8 cellular contexts compared by ENCODE assay signal in genomic region chr7:22723171-22723601, GRCh38. TPM values are rescaled to one million over a fixed set of nuclear protein-coding genes. Genes with fewer than 3 reads are reported as not detected.
A peak's percentile ranks its signal among the peaks of the same experiment; 100 is the strongest.
DNase-seq lines count a peak whose midpoint lies in the region; ATAC-seq and TF ChIP-seq lines count a peak whose summit lies in the region.

No MANE protein-coding gene starts in this region.

- H3K27me3 Mint-ChIP-seq in stimulated activated naive CD8-positive, alpha-beta T cell treated with anti-CD3 and anti-CD28 coated beads, Interleukin-15, Interleukin-2, amounts not matched to agents 100 ng/mL and 50 ng/mL, for 24 hours: peaks cover 23% of the 10 kb centered on the region
- peaks cover 78% of the 10 kb centered on the region for H3K27me3 Mint-ChIP-seq in stimulated activated naive CD8-positive, alpha-beta T cell treated with anti-CD3 and anti-CD28 coated beads, Interleukin-15, amount 100 ng/mL, for 72 hours

- intact Hi-C loops in colonic mucosa (cut with DNase I): no loop called here

- H3K36me3 ChIP-seq in colonic mucosa: no peaks in the 10 kb centered on the region

- peaks cover 28% of the 10 kb centered on the region for H3K4me1 Mint-ChIP-seq in stimulated activated naive CD8-positive, alpha-beta T cell treated with anti-CD3 and anti-CD28 coated beads, Interleukin-15, Interleukin-2, amounts not matched to agents 100 ng/mL and 50 ng/mL, for 24 hours (ENCODE audit: low read depth)
- H3K4me1 Mint-ChIP-seq in stimulated activated naive CD8-positive, alpha-beta T cell treated with anti-CD3 and anti-CD28 coated beads, Interleukin-15, amount 100 ng/mL, for 72 hours: peaks cover 35% of the 10 kb centered on the region

- H3K4me3 Mint-ChIP-seq in stimulated activated naive CD8-positive, alpha-beta T cell treated with anti-CD3 and anti-CD28 coated beads, Interleukin-15, Interleukin-2, amounts not matched to agents 100 ng/mL and 50 ng/mL, for 24 hours: no peak overlapping the region
- no peak overlapping the region for H3K4me3 Mint-ChIP-seq in stimulated activated naive CD8-positive, alpha-beta T cell treated with anti-CD3 and anti-CD28 coated beads, Interleukin-15, amount 100 ng/mL, for 72 hours

- no peaks in the 10 kb centered on the region for H3K9me3 Mint-ChIP-seq in stimulated activated naive CD8-positive, alpha-beta T cell treated with anti-CD3 and anti-CD28 coated beads, Interleukin-15, Interleukin-2, amounts not matched to agents 100 ng/mL and 50 ng/mL, for 24 hours
- H3K9me3 Mint-ChIP-seq in stimulated activated naive CD8-positive, alpha-beta T cell treated with anti-CD3 and anti-CD28 coated beads, Interleukin-15, amount 100 ng/mL, for 72 hours: no peaks in the 10 kb centered on the region

- H3K36me3 Mint-ChIP-seq in stimulated activated naive CD8-positive, alpha-beta T cell treated with anti-CD3 and anti-CD28 coated beads, Interleukin-15, Interleukin-2, amounts not matched to agents 100 ng/mL and 50 ng/mL, for 24 hours (ENCODE audit: low read depth): no peaks in the 10 kb centered on the region

- peak overlapping the region; percentile 9 for H3K27ac Mint-ChIP-seq in stimulated activated naive CD8-positive, alpha-beta T cell treated with anti-CD3 and anti-CD28 coated beads, Interleukin-15, Interleukin-2, amounts not matched to agents 100 ng/mL and 50 ng/mL, for 24 hours
- H3K27ac Mint-ChIP-seq in stimulated activated naive CD8-positive, alpha-beta T cell treated with anti-CD3 and anti-CD28 coated beads, Interleukin-15, amount 100 ng/mL, for 72 hours: no peak overlapping the region

- DNase-seq in stimulated activated naive CD8-positive, alpha-beta T cell treated with anti-CD3 and anti-CD28 coated beads, Interleukin-15, amount 100 ng/mL, for 72 hours: no peak
- DNase-seq in colonic mucosa (peak; percentile 46), midbrain (lab: John Stamatoyannopoulos, UW) (peak; percentile 54), GM20000 (ENCODE audit: low spot score) (no peak), SW 1271 (lab: John Stamatoyannopoulos, UW) (no peak)
- no peak for DNase-seq in activated CD4-positive, alpha-beta T cell treated with anti-CD3 and anti-CD28 coated beads for 1 hour

- TF ChIP-seq CTCF in colonic mucosa (IDR thresholded peaks at IDR 0.05): no peak
- no peak for TF ChIP-seq CTCF in GM20000 (IDR thresholded peaks at IDR 0.05; ENCODE audit: extremely low read depth, missing control alignments)

- no peaks in the 10 kb centered on the region for H3K9me3 ChIP-seq in colonic mucosa

- H3K4me1 ChIP-seq in colonic mucosa: no peaks in the 10 kb centered on the region

- H3K27ac ChIP-seq in colonic mucosa: peak overlapping the region; percentile 25

- no peak overlapping the region for H3K4me3 ChIP-seq in colonic mucosa

- H3K9ac ChIP-seq in colonic mucosa (ENCODE audit: low read depth in 2 of 2, low read length in 2 of 2): no peak overlapping the region

- no peak for ATAC-seq in stimulated activated naive CD8-positive, alpha-beta T cell treated with anti-CD3 and anti-CD28 coated beads, Interleukin-15, amount 100 ng/mL, for 72 hours
- ATAC-seq in GM18909 (IDR thresholded peaks at IDR 0.05; ENCODE audit: poor library complexity, unreplicated experiment): no peak

- peaks cover 5% of the 10 kb centered on the region for H3K27me3 ChIP-seq in colonic mucosa

RNA-seq across cellular contexts. Expression of gene IL6, which starts 3.8 kb away (rescaled TPM):
- total RNA-seq in colonic mucosa: under 1 TPM in 1 of 2 donors, not detected in 1; 0.77 TPM

Comparison
In these comparisons a context has a peak if more than half of its experiments do, and no peak if none do; other contexts are left out.
1. DNase-seq: peak in colonic mucosa (single experiment) and midbrain (single experiment); none in stimulated activated naive CD8-positive, alpha-beta T cell treated with anti-CD3 and anti-CD28 coated beads, Interleukin-15, amount 100 ng/mL, for 72 hours (0 of 2), activated CD4-positive, alpha-beta T cell treated with anti-CD3 and anti-CD28 coated beads for 1 hour (single experiment), GM20000 (single experiment) and SW 1271 (0 of 2).